22 cellular contexts compared by ENCODE assay signal in genomic region chr13:43441916-43442315, GRCh38.
"Had no signal": no experiment of that assay in that cellular context is flagged by ENCODE, and none has a peak within 500 bp of the region (broad histone marks: within the 10 kb centered on the region; RNA-seq: fewer than 3 reads in every experiment).

No MANE protein-coding gene starts in this region.

- H3K9me3 Mint-ChIP-seq: activated CD4-positive, alpha-beta memory T cell treated with anti-CD3 and anti-CD28 coated beads, Interleukin-2, amount 10 ng/mL, durations not matched to agents 7 days and 5 days; activated CD4-positive, alpha-beta T cell treated with anti-CD3 and anti-CD28 coated beads, Interleukin-2, amount 10 ng/mL, durations not matched to agents 24 days and 14 days; activated naive CD4-positive, alpha-beta T cell treated with anti-CD3 and anti-CD28 coated beads, Interleukin-2, amount 10 ng/mL, durations not matched to agents 7 days and 5 days; activated naive CD8-positive, alpha-beta T cell treated with anti-CD3 and anti-CD28 coated beads, Interleukin-2, amount 10 ng/mL, durations not matched to agents 7 days and 5 days; activated T-cell treated with anti-CD3 and anti-CD28 coated beads, Interleukin-2, amount 50 U/mL, for 24 hours; natural killer cell treated with Interleukin-12 subunit alpha and Interleukin-12 subunit beta and Interleukin-15 and Interleukin-18, amount 100 ng/mL, for 72 hours; type B pancreatic cell had no signal

- H3K27ac Mint-ChIP-seq: activated CD4-positive, alpha-beta memory T cell treated with anti-CD3 and anti-CD28 coated beads, Interleukin-2, amount 10 ng/mL, durations not matched to agents 7 days and 5 days; activated CD4-positive, alpha-beta T cell treated with anti-CD3 and anti-CD28 coated beads, Interleukin-2, amount 10 ng/mL, durations not matched to agents 24 days and 14 days; activated naive CD4-positive, alpha-beta T cell treated with anti-CD3 and anti-CD28 coated beads, Interleukin-2, amount 10 ng/mL, durations not matched to agents 7 days and 5 days; activated naive CD8-positive, alpha-beta T cell treated with anti-CD3 and anti-CD28 coated beads, Interleukin-2, amount 10 ng/mL, durations not matched to agents 7 days and 5 days; activated T-cell treated with anti-CD3 and anti-CD28 coated beads, Interleukin-2, amount 50 U/mL, for 24 hours; natural killer cell treated with Interleukin-12 subunit alpha and Interleukin-12 subunit beta and Interleukin-15 and Interleukin-18, amount 100 ng/mL, for 72 hours; type B pancreatic cell had no signal

- H3K4me1 ChIP-seq: ascending aorta, right lobe of liver, uterus had no signal

- H2AFZ ChIP-seq: hepatocyte had no signal

- H3K4me3 Mint-ChIP-seq: activated CD4-positive, alpha-beta memory T cell treated with anti-CD3 and anti-CD28 coated beads, Interleukin-2, amount 10 ng/mL, durations not matched to agents 7 days and 5 days; activated CD4-positive, alpha-beta T cell treated with anti-CD3 and anti-CD28 coated beads, Interleukin-2, amount 10 ng/mL, durations not matched to agents 24 days and 14 days; activated naive CD4-positive, alpha-beta T cell treated with anti-CD3 and anti-CD28 coated beads, Interleukin-2, amount 10 ng/mL, durations not matched to agents 7 days and 5 days; activated naive CD8-positive, alpha-beta T cell treated with anti-CD3 and anti-CD28 coated beads, Interleukin-2, amount 10 ng/mL, durations not matched to agents 7 days and 5 days; activated T-cell treated with anti-CD3 and anti-CD28 coated beads, Interleukin-2, amount 50 U/mL, for 24 hours; natural killer cell treated with Interleukin-12 subunit alpha and Interleukin-12 subunit beta and Interleukin-15 and Interleukin-18, amount 100 ng/mL, for 72 hours; type B pancreatic cell had no signal

- H3K79me2 ChIP-seq: hepatocyte had no signal

- H3K27ac ChIP-seq: ascending aorta, brain microvascular endothelial cell, gastroesophageal sphincter, hepatocyte, right lobe of liver, uterus had no signal

- H3K9me3 ChIP-seq: ascending aorta, gastroesophageal sphincter, mucosa of descending colon, right lobe of liver, uterus had no signal

- H3K4me3 ChIP-seq: gastroesophageal sphincter, hepatocyte, mucosa of descending colon, right lobe of liver, uterus had no signal

- H3K4me1 Mint-ChIP-seq: activated CD4-positive, alpha-beta memory T cell treated with anti-CD3 and anti-CD28 coated beads, Interleukin-2, amount 10 ng/mL, durations not matched to agents 7 days and 5 days; activated CD4-positive, alpha-beta T cell treated with anti-CD3 and anti-CD28 coated beads, Interleukin-2, amount 10 ng/mL, durations not matched to agents 24 days and 14 days; activated naive CD4-positive, alpha-beta T cell treated with anti-CD3 and anti-CD28 coated beads, Interleukin-2, amount 10 ng/mL, durations not matched to agents 7 days and 5 days; activated naive CD8-positive, alpha-beta T cell treated with anti-CD3 and anti-CD28 coated beads, Interleukin-2, amount 10 ng/mL, durations not matched to agents 7 days and 5 days had no signal

- H3K36me3 Mint-ChIP-seq: activated naive CD4-positive, alpha-beta T cell treated with anti-CD3 and anti-CD28 coated beads, Interleukin-2, amount 10 ng/mL, durations not matched to agents 7 days and 5 days; activated naive CD8-positive, alpha-beta T cell treated with anti-CD3 and anti-CD28 coated beads, Interleukin-2, amount 10 ng/mL, durations not matched to agents 7 days and 5 days; natural killer cell treated with Interleukin-12 subunit alpha and Interleukin-12 subunit beta and Interleukin-15 and Interleukin-18, amount 100 ng/mL, for 72 hours; type B pancreatic cell had no signal

- H3K36me3 ChIP-seq: ascending aorta, brain microvascular endothelial cell, gastroesophageal sphincter, right lobe of liver, uterus had no signal

- DNase-seq: activated CD4-positive, alpha-beta memory T cell treated with anti-CD3 and anti-CD28 coated beads, Interleukin-2, amount 10 ng/mL, durations not matched to agents 7 days and 5 days; activated CD4-positive, alpha-beta T cell treated with anti-CD3 and anti-CD28 coated beads, Interleukin-2, amount 10 ng/mL, durations not matched to agents 24 days and 14 days; activated CD4-positive, CD25-positive, alpha-beta regulatory T cell treated with anti-CD3 and anti-CD28 coated beads, Interleukin-2, amount 50 U/mL, for 72 hours; activated CD8-positive, alpha-beta memory T cell treated with anti-CD3 and anti-CD28 coated beads, Interleukin-2, amount 50 U/mL, for 48 hours; activated gamma-delta T cell; activated naive CD4-positive, alpha-beta T cell treated with anti-CD3 and anti-CD28 coated beads, Interleukin-2, amount 10 ng/mL, durations not matched to agents 7 days and 5 days; activated naive CD8-positive, alpha-beta T cell treated with anti-CD3 and anti-CD28 coated beads, Interleukin-2, amount 10 ng/mL, durations not matched to agents 7 days and 5 days; activated T-cell treated with anti-CD3 and anti-CD28 coated beads, Interleukin-2, amount 50 U/mL, for 24 hours; brain microvascular endothelial cell; left cardiac atrium; left ventricle myocardium superior; mucosa of descending colon; right lobe of liver; stimulated activated CD4-positive, alpha-beta T cell treated with anti-CD3 and anti-CD28 coated beads, Interleukin-2, amount 100 ng/mL, for 48 hours; stimulated activated naive CD8-positive, alpha-beta T cell treated with anti-CD3 and anti-CD28 coated beads, Interleukin-15, Interleukin-2, amounts not matched to agents 100 U/mL and 50 U/mL, for 24 hours; T-helper 9 cell; uterus had no signal

- H3K27me3 ChIP-seq: ascending aorta, brain microvascular endothelial cell, gastroesophageal sphincter, hepatocyte, right lobe of liver, uterus had no signal

- H3K4me2 ChIP-seq: hepatocyte had no signal
